Comparison of ENCODE assay signal across 2 cellular contexts in genomic region chr21:43114491-43114890, GRCh38. TPM values are rescaled to one million over a fixed set of nuclear protein-coding genes. Genes with fewer than 3 reads are reported as not detected.
"Had no signal": no experiment of that assay in that cellular context is flagged by ENCODE, and none has a peak within 500 bp of the region (broad histone marks: within the 10 kb centered on the region; RNA-seq: fewer than 3 reads in every experiment).

No MANE protein-coding gene starts in this region.

RNA-seq across cellular contexts. Expression of gene CRYAA, which starts 54.3 kb away (rescaled TPM):
- total RNA-seq: G401, GM12878 had no signal
- polyA plus RNA-seq: GM12878 had no signal
